Comparison of ENCODE assay signal across 1 cellular context in the genomic region with DNA sequence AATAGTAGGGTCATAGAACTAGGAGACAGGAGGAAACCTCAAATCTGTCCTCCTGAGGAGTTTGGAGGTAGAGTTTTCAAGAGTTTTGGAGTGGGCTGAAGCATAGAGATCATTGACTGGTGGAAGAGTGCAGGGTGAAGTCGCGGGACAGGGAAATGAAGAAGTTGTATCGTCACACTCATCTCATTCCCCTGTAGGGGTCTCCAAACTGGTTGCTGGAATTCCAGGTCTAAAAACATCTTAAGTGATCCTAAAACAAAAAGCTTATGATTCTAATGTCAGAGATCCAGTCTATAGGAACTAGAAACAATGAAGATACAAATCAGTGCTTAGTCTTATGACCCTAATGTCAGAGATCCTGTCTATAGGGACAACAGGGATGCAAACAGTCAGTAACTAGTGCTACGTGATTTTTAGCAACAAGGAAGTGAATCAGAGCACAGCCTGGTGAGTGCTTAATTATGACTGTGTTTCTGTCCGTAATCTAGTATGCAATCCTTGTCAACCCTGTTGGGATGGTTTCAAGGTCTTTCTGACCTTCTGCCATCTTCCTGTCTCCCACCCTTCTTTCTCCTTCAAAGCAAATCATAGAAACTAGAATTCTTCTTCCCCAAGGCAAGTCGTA.
TF ChIP-seq lines count a peak whose summit lies in the region.

No MANE protein-coding gene starts in this region.

TF ChIP-seq in K562, 482 proteins besides CTCF, POLR2A, EP300 and RAD21:
- TF ChIP-seq SAP30 (IDR thresholded peaks at IDR 0.05; ENCODE audit: borderline replicate concordance, insufficient read depth, low read depth, low read length, poor library complexity, severe bottlenecking) (no peak), ZNF830 (CRISPR knock-in tag; IDR thresholded peaks at IDR 0.05) (no peak), HDAC8 (tag; IDR thresholded peaks at IDR 0.05) (no peak), ZFPM2 (CRISPR knock-in tag; IDR thresholded peaks at IDR 0.05) (no peak), NFRKB (IDR thresholded peaks at IDR 0.05; ENCODE audit: low read depth) (no peak), POLR2AphosphoS5 (IDR thresholded peaks at IDR 0.05; ENCODE audit: control insufficient read depth, insufficient read depth, low read depth, low read length) (no peak), RNF2 (IDR thresholded peaks at IDR 0.05) (peak; percentile 22; the same call in 1 of the 2 replicates), ZSCAN29 (IDR thresholded peaks at IDR 0.05) (no peak), BCL6 (CRISPR knock-in tag; IDR thresholded peaks at IDR 0.05) (no peak), DDX20 (tag; IDR thresholded peaks at IDR 0.05; ENCODE audit: low read depth) (no peak)
- TF ChIP-seq, protein P1, sequence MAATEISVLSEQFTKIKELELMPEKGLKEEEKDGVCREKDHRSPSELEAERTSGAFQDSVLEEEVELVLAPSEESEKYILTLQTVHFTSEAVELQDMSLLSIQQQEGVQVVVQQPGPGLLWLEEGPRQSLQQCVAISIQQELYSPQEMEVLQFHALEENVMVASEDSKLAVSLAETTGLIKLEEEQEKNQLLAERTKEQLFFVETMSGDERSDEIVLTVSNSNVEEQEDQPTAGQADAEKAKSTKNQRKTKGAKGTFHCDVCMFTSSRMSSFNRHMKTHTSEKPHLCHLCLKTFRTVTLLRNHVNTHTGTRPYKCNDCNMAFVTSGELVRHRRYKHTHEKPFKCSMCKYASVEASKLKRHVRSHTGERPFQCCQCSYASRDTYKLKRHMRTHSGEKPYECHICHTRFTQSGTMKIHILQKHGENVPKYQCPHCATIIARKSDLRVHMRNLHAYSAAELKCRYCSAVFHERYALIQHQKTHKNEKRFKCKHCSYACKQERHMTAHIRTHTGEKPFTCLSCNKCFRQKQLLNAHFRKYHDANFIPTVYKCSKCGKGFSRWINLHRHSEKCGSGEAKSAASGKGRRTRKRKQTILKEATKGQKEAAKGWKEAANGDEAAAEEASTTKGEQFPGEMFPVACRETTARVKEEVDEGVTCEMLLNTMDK (IDR thresholded peaks at IDR 0.05; ENCODE audit: borderline replicate concordance, insufficient read depth, low read depth, low read length, poor library complexity, severe bottlenecking): peak; percentile 30
- TF ChIP-seq, protein P2, sequence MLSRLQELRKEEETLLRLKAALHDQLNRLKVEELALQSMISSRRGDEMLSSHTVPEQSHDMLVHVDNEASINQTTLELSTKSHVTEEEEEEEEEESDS (CRISPR knock-in tag; IDR thresholded peaks at IDR 0.05): no peak
- TF ChIP-seq, protein P3, sequence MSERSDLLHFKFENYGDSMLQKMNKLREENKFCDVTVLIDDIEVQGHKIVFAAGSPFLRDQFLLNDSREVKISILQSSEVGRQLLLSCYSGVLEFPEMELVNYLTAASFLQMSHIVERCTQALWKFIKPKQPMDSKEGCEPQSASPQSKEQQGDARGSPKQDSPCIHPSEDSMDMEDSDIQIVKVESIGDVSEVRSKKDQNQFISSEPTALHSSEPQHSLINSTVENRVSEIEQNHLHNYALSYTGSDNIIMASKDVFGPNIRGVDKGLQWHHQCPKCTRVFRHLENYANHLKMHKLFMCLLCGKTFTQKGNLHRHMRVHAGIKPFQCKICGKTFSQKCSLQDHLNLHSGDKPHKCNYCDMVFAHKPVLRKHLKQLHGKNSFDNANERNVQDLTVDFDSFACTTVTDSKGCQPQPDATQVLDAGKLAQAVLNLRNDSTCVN (CRISPR knock-in tag; IDR thresholded peaks at IDR 0.05): no peak
